ENCODE assay signal across 12 cellular contexts in the genomic region with DNA sequence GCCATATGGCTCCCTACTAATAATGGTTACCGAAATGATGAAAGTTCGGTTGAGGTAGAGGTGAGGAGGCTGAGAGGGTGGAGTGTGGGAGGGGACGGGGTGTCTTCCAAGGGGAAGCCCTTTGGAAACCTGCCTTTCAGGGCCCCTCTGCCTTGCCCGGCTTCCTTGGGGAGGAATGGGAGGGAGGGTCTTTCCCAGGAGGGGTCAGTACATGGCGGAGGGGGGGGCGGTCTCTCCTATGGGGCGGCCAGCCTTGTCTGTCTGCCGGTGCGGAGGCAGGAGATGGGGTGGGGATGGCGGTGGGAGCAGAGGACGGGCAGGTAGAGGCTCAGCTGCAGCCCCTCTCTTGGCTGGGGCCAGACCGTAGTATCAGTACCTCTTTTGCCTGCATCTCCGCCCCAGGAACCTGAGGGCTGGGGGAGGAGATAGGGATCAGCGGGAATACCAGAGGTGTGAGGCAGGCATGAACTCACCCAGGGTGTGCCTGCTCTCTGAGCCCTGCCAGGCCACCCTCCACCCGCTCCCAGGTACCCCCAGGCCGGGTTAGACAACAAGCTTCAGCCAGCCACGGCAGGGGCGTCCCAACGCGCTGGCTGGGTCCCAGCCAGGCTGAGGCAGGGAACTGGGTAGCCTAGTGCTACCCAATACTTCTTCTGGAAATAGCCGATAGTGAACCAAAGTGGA.
"Had no signal": no experiment of that assay in that cellular context is flagged by ENCODE, and none has a peak within 500 bp of the region (broad histone marks: within the 10 kb centered on the region; RNA-seq: fewer than 3 reads in every experiment).

No MANE protein-coding gene starts in this region.

- ATAC-seq: activated CD4-positive, CD25-positive, alpha-beta regulatory T cell treated with anti-CD3 and anti-CD28 coated beads, Interleukin-2, amount 50 U/mL, for 24 hours; gastrocnemius medialis; stimulated activated memory B cell treated with anti-CD40 and anti-IgM and Interleukin-4, amounts not matched to agents 10 μg/mL and 1 μg/mL and 100 μg/mL, for 72 hours had no signal

- H3K4me1 Mint-ChIP-seq: stimulated activated memory B cell treated with anti-CD40 and anti-IgM and Interleukin-4, amounts not matched to agents 10 μg/mL and 1 μg/mL and 100 μg/mL, for 72 hours had no signal

- H3K9me3 ChIP-seq: gastrocnemius medialis, right atrium auricular region had no signal

- H3K9me3 Mint-ChIP-seq: activated T-cell treated with anti-CD3 and anti-CD28 coated beads, Interleukin-2, amount 50 U/mL, for 24 hours; mesothelial cell of epicardium; stimulated activated memory B cell treated with anti-CD40 and anti-IgM and Interleukin-4, amounts not matched to agents 10 μg/mL and 1 μg/mL and 100 μg/mL, for 72 hours; T-helper 2 cell treated with Interferon-gamma antibody and Interleukin-4, amounts not matched to agents 5 μg/mL and 100 μg/mL, for 36 hours; type B pancreatic cell had no signal

- H3K27me3 ChIP-seq: gastrocnemius medialis, right atrium auricular region had no signal

- DNase-seq: activated effector memory CD4-positive, alpha-beta T cell treated with anti-CD3 and anti-CD28 coated beads, Interleukin-2, amount 50 U/mL, for 16 hours; activated T-cell treated with anti-CD3 and anti-CD28 coated beads, Interleukin-2, amount 50 U/mL, for 24 hours; gastrocnemius medialis; stimulated activated CD4-positive, alpha-beta T cell treated with anti-CD3 and anti-CD28 coated beads, Interleukin-1b, Interleukin-23, amount 100 ng/mL, for 48 hours; SW 1271 had no signal

- H3K36me3 Mint-ChIP-seq: activated naive CD8-positive, alpha-beta T cell; mesothelial cell of epicardium; stimulated activated memory B cell treated with anti-CD40 and anti-IgM and Interleukin-4, amounts not matched to agents 10 μg/mL and 1 μg/mL and 100 μg/mL, for 72 hours; type B pancreatic cell had no signal

- H3K27ac Mint-ChIP-seq: activated naive CD8-positive, alpha-beta T cell; activated T-cell treated with anti-CD3 and anti-CD28 coated beads, Interleukin-2, amount 50 U/mL, for 24 hours; mesothelial cell of epicardium; stimulated activated memory B cell treated with anti-CD40 and anti-IgM and Interleukin-4, amounts not matched to agents 10 μg/mL and 1 μg/mL and 100 μg/mL, for 72 hours; T-helper 2 cell treated with Interferon-gamma antibody and Interleukin-4, amounts not matched to agents 5 μg/mL and 100 μg/mL, for 36 hours; type B pancreatic cell had no signal

- H3K4me1 ChIP-seq: gastrocnemius medialis, right atrium auricular region had no signal

- H3K4me3 ChIP-seq: gastrocnemius medialis, right atrium auricular region had no signal

- H3K36me3 ChIP-seq: gastrocnemius medialis, right atrium auricular region had no signal

- H3K4me3 Mint-ChIP-seq: activated naive CD8-positive, alpha-beta T cell; activated T-cell treated with anti-CD3 and anti-CD28 coated beads, Interleukin-2, amount 50 U/mL, for 24 hours; mesothelial cell of epicardium; stimulated activated memory B cell treated with anti-CD40 and anti-IgM and Interleukin-4, amounts not matched to agents 10 μg/mL and 1 μg/mL and 100 μg/mL, for 72 hours; T-helper 2 cell treated with Interferon-gamma antibody and Interleukin-4, amounts not matched to agents 5 μg/mL and 100 μg/mL, for 36 hours; type B pancreatic cell had no signal

- H3K27ac ChIP-seq: gastrocnemius medialis, right atrium auricular region had no signal
